Comparison of ENCODE assay signal across 2 cellular contexts in genomic region chr22:27634043-27634442, GRCh38.
TF ChIP-seq lines count a peak whose summit lies in the region.

No MANE protein-coding gene starts in this region.

TF ChIP-seq in HepG2, 621 proteins besides CTCF, POLR2A, EP300 and RAD21:
- TF ChIP-seq HOXA5 (CRISPR knock-in tag; IDR thresholded peaks at IDR 0.05) (no peak), ZNF646 (CRISPR knock-in tag; IDR thresholded peaks at IDR 0.05) (peak; percentile 76; the same call in 1 of the 2 replicates), ZHX1 (CRISPR knock-in tag; IDR thresholded peaks at IDR 0.05; ENCODE audit: low read depth) (0 out of 2 replicates have a peak, but pooled peaks have one; percentile 66), ZNF550 (CRISPR knock-in tag; IDR thresholded peaks at IDR 0.05; ENCODE audit: borderline replicate concordance) (0 out of 2 replicates have a peak, but pooled peaks have one; percentile 26)

TF ChIP-seq in H1, 55 proteins besides CTCF, POLR2A, EP300 and RAD21:
- TF ChIP-seq BCL11A (IDR thresholded peaks at IDR 0.05; ENCODE audit: low read depth in 2 of 2, low read length in 2 of 2) (no peak), CTBP2 (IDR thresholded peaks at IDR 0.05; ENCODE audit: borderline replicate concordance, insufficient read depth, insufficient read length, low read length) (no peak), MAFK (IDR thresholded peaks at IDR 0.05; ENCODE audit: low read depth, low read length) (no peak), TBP (IDR thresholded peaks at IDR 0.05; ENCODE audit: low read depth, low read length) (no peak)
